In genomic region chr2:146523218-146523617, GRCh38 we compare ENCODE assay signal across 9 cellular contexts.
DNase-seq lines count a peak whose midpoint lies in the region; ATAC-seq, FAIRE-seq and TF ChIP-seq lines count a peak whose summit lies in the region.
"Had no signal": no experiment of that assay in that cellular context is flagged by ENCODE, and none has a peak within 500 bp of the region (broad histone marks: within the 10 kb centered on the region; RNA-seq: fewer than 3 reads in every experiment).

No MANE protein-coding gene starts in this region.

- intact Hi-C loops in Calu3 (cut with micrococcal nuclease; ENCODE audit: unreplicated experiment): loop anchor here (1.0 to 10.0 kb wide), 2 partner anchors 138 to 208 kb away; no protein-coding TSS in a partner anchor

- DNase-seq in Calu3 (no peak), Kasumi-1 (lab: John Stamatoyannopoulos, UW) (peak; percentile 70 to 82), SKM-1 (lab: John Stamatoyannopoulos, UW; ENCODE audit: unreplicated experiment) (peak; percentile 8), iris pigment epithelial cell (ENCODE audit: low read depth) (peak; percentile 12), GM12891 (ENCODE audit: insufficient read length, low spot score) (no peak), G401 (ENCODE audit: low spot score) (no peak)

- no peaks in the 10 kb centered on the region for H3K36me3 Mint-ChIP-seq in Calu3 (ENCODE audit: insufficient read depth, unreplicated experiment)

- peak; percentile 27 for TF ChIP-seq CTCF in Calu3 (IDR thresholded peaks at IDR 0.05; ENCODE audit: unreplicated experiment)

- CTCF ChIA-PET in Calu3 (lab: Charles Lee): interaction anchor here (0.8 to 1.0 kb wide), 2 partner anchors 20 to 1465 kb away, joined by 3 read pairs; no protein-coding TSS in a partner anchor

- BruUV-seq in Calu3 (replicated peaks; lab: Mats Ljungman, UMichigan): no TSS peak

- no peak for FAIRE-seq in GM12891 (lab: Jason Lieb, UNC)
- FAIRE-seq: GM18507 had no signal

- in situ Hi-C loops in G401 (cut with HindIII; ENCODE audit: low sequenced_read_pairs): no loop called here

- H3K9me3 Mint-ChIP-seq in Calu3 (ENCODE audit: low read depth, unreplicated experiment): no peaks in the 10 kb centered on the region

- H3K4me1 Mint-ChIP-seq in Calu3 (ENCODE audit: low read depth, unreplicated experiment): no peaks in the 10 kb centered on the region

- H3K27ac Mint-ChIP-seq in Calu3 (ENCODE audit: unreplicated experiment): no peak overlapping the region

- H3K4me3 Mint-ChIP-seq in Calu3 (ENCODE audit: low read depth, unreplicated experiment): no peak overlapping the region

- H3K27me3 Mint-ChIP-seq in Calu3 (ENCODE audit: unreplicated experiment): no peaks in the 10 kb centered on the region

- ATAC-seq in HG03108 (IDR thresholded peaks at IDR 0.05; ENCODE audit: unreplicated experiment) (no peak), HG02588 (IDR thresholded peaks at IDR 0.05; ENCODE audit: unreplicated experiment) (no peak)

- TF ChIP-seq POLR2A in GM12891 (IDR thresholded peaks at IDR 0.05; ENCODE audit: low read depth, low read length): no peak

TF ChIP-seq in GM12891, 5 proteins besides CTCF, POLR2A, EP300 and RAD21:
- TF ChIP-seq SPI1 (IDR thresholded peaks at IDR 0.05; ENCODE audit: low read depth, low read length) (no peak), POU2F2 (IDR thresholded peaks at IDR 0.05; ENCODE audit: low read depth, low read length) (no peak), TAF1 (IDR thresholded peaks at IDR 0.05; ENCODE audit: low read depth, low read length) (no peak), POLR2AphosphoS5 (IDR thresholded peaks at IDR 0.05; ENCODE audit: low read depth, low read length) (no peak)

Comparison
In these comparisons a context has a peak if more than half of its experiments do, and no peak if none do; other contexts are left out.
1. DNase-seq: peak in Kasumi-1 (2 of 2), SKM-1 (single experiment) and iris pigment epithelial cell (single experiment); none in Calu3 (single experiment), GM12891 (single experiment) and G401 (single experiment).